In the genomic region with DNA sequence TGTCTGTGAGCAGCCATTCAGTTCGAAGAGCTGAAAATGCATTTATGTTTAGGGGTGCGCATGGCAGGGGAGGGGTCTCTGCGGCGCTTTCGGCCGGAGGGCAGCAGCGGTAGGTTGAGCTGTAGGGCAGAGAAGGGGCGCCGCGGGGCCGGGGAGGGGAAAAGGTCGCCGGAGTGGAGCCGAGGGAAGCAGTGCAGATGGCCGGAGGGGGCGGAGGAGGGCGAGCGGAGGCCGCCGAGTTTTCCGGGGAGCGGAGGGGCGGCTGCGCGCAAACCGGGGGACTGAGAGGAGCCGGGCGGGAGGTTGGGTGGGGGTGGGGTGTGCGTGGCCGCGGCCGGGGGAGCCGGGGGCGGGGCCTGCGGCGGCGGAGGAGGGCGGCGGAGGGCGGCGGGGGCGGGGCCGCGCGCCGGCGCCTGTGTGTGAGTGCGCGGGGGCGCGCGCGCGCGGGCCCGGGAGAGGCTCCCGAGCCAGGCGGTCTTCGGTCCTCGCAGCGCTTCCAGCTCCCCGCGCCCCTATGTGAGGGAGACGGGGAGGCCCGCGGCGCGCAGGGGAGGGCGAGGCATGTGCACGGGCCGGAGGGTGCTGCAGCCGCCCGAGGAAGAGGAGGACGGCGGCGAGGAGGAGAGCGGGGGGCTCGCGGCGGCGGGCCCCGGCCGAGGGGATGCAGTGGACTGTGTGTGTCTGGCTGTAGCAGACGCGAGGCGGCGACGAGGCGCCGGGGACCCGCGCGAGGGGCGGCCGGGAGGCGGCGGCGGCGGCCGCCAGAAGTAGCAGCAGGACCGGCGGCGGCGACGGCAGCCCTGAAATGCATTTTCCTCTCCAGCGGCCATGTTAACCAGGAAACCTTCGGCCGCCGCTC, we compare ENCODE assay signal across 8 cellular contexts. TPM values are rescaled to one million over a fixed set of nuclear protein-coding genes. Genes with fewer than 3 reads are reported as not detected.
DNase-seq lines count a peak whose midpoint lies in the region; TF ChIP-seq lines count a peak whose summit lies in the region.

A gene (plus strand): TSS at position 440 of the 859 bp plus-strand sequence. CDS start 389 bp downstream, at position 829.

- peak within 1 kb of the TSS; percentile 98 for H3K27ac Mint-ChIP-seq in neural crest cell (ENCODE audit: unreplicated experiment)

- H3K4me3 ChIP-seq in foreskin fibroblast (ENCODE audit: low read depth in 1 of 2, low read length in 2 of 2) = peak within 1 kb of the TSS; percentile 87

- peaks cover 6% of the 10 kb centered on the region for H3K36me3 Mint-ChIP-seq in neural crest cell (ENCODE audit: low read depth)

- no peaks in the 10 kb centered on the region for H3K9me3 Mint-ChIP-seq in neural crest cell

- TF ChIP-seq CTCF in GM20000 (IDR thresholded peaks at IDR 0.05; ENCODE audit: extremely low read depth, missing control alignments) (no peak), foreskin fibroblast (IDR thresholded peaks at IDR 0.05; ENCODE audit: low read depth, low read length) (peak; percentile 7), neural crest cell (conservative IDR thresholded peaks at IDR 0.05) (peak; percentile 24), subcutaneous adipose tissue (IDR thresholded peaks at IDR 0.05; ENCODE audit: low read depth) (no peak)

- H3K4me3 Mint-ChIP-seq in neural crest cell = peak within 1 kb of the TSS; percentile 98

- peaks cover 38% of the 10 kb centered on the region for H3K4me1 Mint-ChIP-seq in neural crest cell

- peaks cover 6% of the 10 kb centered on the region for H3K27me3 Mint-ChIP-seq in neural crest cell (ENCODE audit: low read depth)

- DNase-seq in DMS 273 (lab: John Stamatoyannopoulos, UW; ENCODE audit: unreplicated experiment) (peak; percentile 89), GM20000 (ENCODE audit: low spot score) (peak; percentile 93), HUDEP-2 (lab: John Stamatoyannopoulos, UW; ENCODE audit: unreplicated experiment in 76 of 76) (peak in 56 of 76 experiments; percentile 1 to 65 (median 44)), RKO (ENCODE audit: low spot score) (peak; percentile 85), activated gamma-delta T cell (lab: John Stamatoyannopoulos, UW) (peak; percentile 67), foreskin fibroblast (peak; percentile 78 to 93), neural crest cell (ENCODE audit: low read depth, low spot score) (peak; percentile 71)

RNA-seq across cellular contexts. Expression of the gene that starts here (rescaled TPM):
- total RNA-seq in neural crest cell (47.3 and 48.1 TPM in 2 replicates), subcutaneous adipose tissue (10 to 100 TPM; 12.1 to 21.6 (median 16.6) TPM)

Comparison
In these comparisons a context has a peak if more than half of its experiments do, and no peak if none do; other contexts are left out.
1. Peak in every context shown above with its lines: DNase-seq and H3K4me3 ChIP-seq.
2. CTCF ChIP-seq: peak in foreskin fibroblast (single experiment) and neural crest cell (single experiment); none in GM20000 (single experiment) and subcutaneous adipose tissue (single experiment).